ENCODE assay signal across 8 cellular contexts in the genomic region with DNA sequence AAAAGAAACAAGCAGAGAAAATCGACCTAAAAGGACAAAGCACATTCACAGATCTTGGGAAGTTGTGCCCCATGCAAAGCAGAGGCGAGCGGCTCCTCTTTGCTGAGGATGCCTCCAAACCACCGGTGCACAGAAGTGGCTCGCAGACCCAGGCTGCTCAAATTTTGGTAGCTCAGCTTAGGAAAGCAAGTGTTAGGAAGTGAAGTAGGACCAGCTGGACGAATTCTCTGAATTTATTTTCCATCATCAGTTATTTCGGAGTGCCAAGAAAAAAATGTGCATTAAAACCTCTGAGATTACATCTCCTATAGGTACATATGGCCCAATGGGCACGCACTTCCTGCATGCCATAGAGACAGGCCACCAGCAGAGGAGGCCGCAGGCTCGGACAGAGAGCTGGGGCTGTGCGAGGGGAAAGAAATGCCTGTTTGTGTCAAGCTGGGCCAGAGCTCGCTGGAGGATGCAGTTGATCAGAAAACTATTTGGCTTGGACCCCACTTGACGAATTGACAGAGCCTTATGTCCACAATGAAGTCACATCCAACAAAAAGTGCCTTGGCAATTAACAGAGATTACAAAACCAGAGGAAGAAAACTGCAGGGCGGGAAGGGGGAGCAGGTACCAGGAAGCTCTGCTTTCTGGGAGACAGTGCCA.
DNase-seq lines count a peak whose midpoint lies in the region; ATAC-seq and TF ChIP-seq lines count a peak whose summit lies in the region.

No MANE protein-coding gene starts in this region.

- H3K4me1 ChIP-seq in A673 (ENCODE audit: insufficient read depth, low read length, poor library complexity, severe bottlenecking) = no peaks in the 10 kb centered on the region

- H3K36me3 ChIP-seq in A673 (ENCODE audit: insufficient read depth, low read length, poor library complexity, severe bottlenecking) = no peaks in the 10 kb centered on the region

- POLR2A ChIA-PET in A673 (lab: Charles Lee; ENCODE audit: low non-redundant PET) = no interaction called here

- H3K4me3 ChIP-seq in A673 (ENCODE audit: low read depth, low read length, poor library complexity, severe bottlenecking) (no peak overlapping the region), epithelial cell of esophagus (ENCODE audit: low read length) (no peak overlapping the region)

- intact Hi-C loops in A673 (cut with micrococcal nuclease; ENCODE audit: unreplicated experiment) = loop anchor here (5.0 to 10.0 kb wide), 2 partner anchors 743 to 1055 kb away; no protein-coding TSS in a partner anchor

- peak; percentile 97 for TF ChIP-seq CTCF in A673 (conservative IDR thresholded peaks at IDR 0.05; ENCODE audit: low read depth, low read length)
- peak; percentile 46 for TF ChIP-seq CTCF in epithelial cell of esophagus (IDR thresholded peaks at IDR 0.05; ENCODE audit: insufficient read depth, low read depth, low read length, missing control alignments)

- no peaks in the 10 kb centered on the region for H3K9me3 ChIP-seq in A673 (ENCODE audit: low read depth, low read length, poor library complexity, severe bottlenecking)

- DNase-seq in A673 (ENCODE audit: low spot score) (peak; percentile 80), M059J (ENCODE audit: low read depth) (peak; percentile 41), epithelial cell of esophagus (ENCODE audit: low read depth) (peak; percentile 35), middle frontal gyrus (ENCODE audit: extremely low spot score, low spot score) (peak; percentile 46)
- peak; percentile 29 for DNase-seq in activated CD4-positive, CD25-positive, alpha-beta regulatory T cell treated with anti-CD3 and anti-CD28 coated beads, Interleukin-2, amount 50 U/mL, for 16 hours (ENCODE audit: low read depth, low spot score)
- peak; percentile 85 for DNase-seq in stimulated activated naive CD8-positive, alpha-beta T cell treated with anti-CD3 and anti-CD28 coated beads, Interleukin-15, Interleukin-2, amounts not matched to agents 100 U/mL and 50 U/mL, for 24 hours

- no peaks in the 10 kb centered on the region for H3K27me3 ChIP-seq in A673 (replicated peaks; ENCODE audit: insufficient read depth, low read depth, low read length, poor library complexity)

- no peak overlapping the region for H3K27ac ChIP-seq in A673 (ENCODE audit: low read depth, low read length, poor library complexity, severe bottlenecking)

- ATAC-seq in GM18508 (IDR thresholded peaks at IDR 0.05; ENCODE audit: insufficient read depth, unreplicated experiment) (peak; percentile 49), HG03342 (IDR thresholded peaks at IDR 0.05; ENCODE audit: unreplicated experiment) (no peak)
- ATAC-seq in stimulated activated naive CD8-positive, alpha-beta T cell treated with anti-CD3 and anti-CD28 coated beads, Interleukin-15, Interleukin-2, amounts not matched to agents 100 U/mL and 50 U/mL, for 24 hours = peak; percentile 80

- BruUV-seq in A673 (replicated peaks; lab: Mats Ljungman, UMichigan) = no TSS peak

- CTCF ChIA-PET in A673 (lab: Charles Lee) = interaction anchor here (0.5 to 1.4 kb wide), 7 partner anchors 10 to 1119 kb away, joined by 3 to 17 read pairs (median 4); no protein-coding TSS in a partner anchor

Comparison
In these comparisons a context has a peak if more than half of its experiments do, and no peak if none do; other contexts are left out.
1. DNase-seq: peak in every context shown above with its lines; median percentile 85 in stimulated activated naive CD8-positive, alpha-beta T cell treated with anti-CD3 and anti-CD28 coated beads, Interleukin-15, Interleukin-2, amounts not matched to agents 100 U/mL and 50 U/mL, for 24 hours; 80 in A673; 46 in middle frontal gyrus; 41 in M059J; 35 in epithelial cell of esophagus; 29 in activated CD4-positive, CD25-positive, alpha-beta regulatory T cell treated with anti-CD3 and anti-CD28 coated beads, Interleukin-2, amount 50 U/mL, for 16 hours.